8 cellular contexts compared by ENCODE assay signal in the genomic region with DNA sequence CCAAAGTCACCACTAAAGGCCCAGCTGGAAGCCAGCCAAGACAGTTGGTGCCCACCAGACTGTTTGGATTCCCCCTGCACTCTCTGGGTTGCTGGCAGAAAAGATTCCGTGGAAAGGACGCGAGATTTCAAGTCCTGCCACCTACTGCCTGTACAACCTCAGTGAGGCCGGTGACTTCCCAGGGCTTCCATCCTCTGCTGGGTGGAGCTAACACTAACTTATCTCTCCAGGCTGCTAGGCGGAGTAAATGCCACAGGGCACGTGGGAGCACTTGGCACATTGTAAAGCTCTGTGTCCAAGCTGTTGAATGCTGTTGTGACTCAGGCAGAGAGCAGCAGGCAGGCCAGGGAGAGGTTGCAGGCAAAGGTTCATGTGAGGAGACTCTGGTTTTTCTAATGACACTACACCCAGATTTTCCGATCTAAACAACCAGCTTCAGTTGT.
A peak's percentile ranks its signal among the peaks of the same experiment; 100 is the strongest.
DNase-seq lines count a peak whose midpoint lies in the region; ATAC-seq and TF ChIP-seq lines count a peak whose summit lies in the region.

No MANE protein-coding gene starts in this region.

- ATAC-seq in SK-N-SH treated with all-trans-retinoic acid at 6 μM for 48 hours (peak; percentile 86), HG03280 (IDR thresholded peaks at IDR 0.05; ENCODE audit: unreplicated experiment) (no peak), HG03095 (IDR thresholded peaks at IDR 0.05; ENCODE audit: unreplicated experiment) (no peak)

- DNase-seq in NCI-H2107 treated with DMSO at 0.1 percent for 48 hours (lab: John Stamatoyannopoulos, UW; ENCODE audit: unreplicated experiment), result peak; percentile 44
- no peak for DNase-seq in NCI-H2107 (lab: John Stamatoyannopoulos, UW)
- DNase-seq in foreskin melanocyte, result peak; percentile 84
- peak; percentile 13 for DNase-seq in retina
- DNase-seq in activated naive CD4-positive, alpha-beta T cell treated with Interleukin-2 at 50 U/mL for 16 hours, result no peak

TF ChIP-seq in SK-N-SH treated with all-trans-retinoic acid at 6 μM for 48 hours, 23 proteins besides CTCF, POLR2A, EP300 and RAD21:
- TF ChIP-seq ZFP3 (CRISPR knock-in tag; IDR thresholded peaks at IDR 0.05) (0 out of 2 replicates have a peak, but pooled peaks have one; percentile 11), ZNF565 (CRISPR knock-in tag; conservative IDR thresholded peaks at IDR 0.05; ENCODE audit: low read depth) (no peak)

Comparison
In these comparisons a context has a peak if more than half of its experiments do, and no peak if none do; other contexts are left out.
1. DNase-seq: peak in NCI-H2107 treated with DMSO at 0.1 percent for 48 hours (single experiment), foreskin melanocyte (single experiment) and retina (single experiment); none in NCI-H2107 (single experiment) and activated naive CD4-positive, alpha-beta T cell treated with Interleukin-2 at 50 U/mL for 16 hours (single experiment).